Comparison of ENCODE assay signal across 1 cellular context in the genomic region with DNA sequence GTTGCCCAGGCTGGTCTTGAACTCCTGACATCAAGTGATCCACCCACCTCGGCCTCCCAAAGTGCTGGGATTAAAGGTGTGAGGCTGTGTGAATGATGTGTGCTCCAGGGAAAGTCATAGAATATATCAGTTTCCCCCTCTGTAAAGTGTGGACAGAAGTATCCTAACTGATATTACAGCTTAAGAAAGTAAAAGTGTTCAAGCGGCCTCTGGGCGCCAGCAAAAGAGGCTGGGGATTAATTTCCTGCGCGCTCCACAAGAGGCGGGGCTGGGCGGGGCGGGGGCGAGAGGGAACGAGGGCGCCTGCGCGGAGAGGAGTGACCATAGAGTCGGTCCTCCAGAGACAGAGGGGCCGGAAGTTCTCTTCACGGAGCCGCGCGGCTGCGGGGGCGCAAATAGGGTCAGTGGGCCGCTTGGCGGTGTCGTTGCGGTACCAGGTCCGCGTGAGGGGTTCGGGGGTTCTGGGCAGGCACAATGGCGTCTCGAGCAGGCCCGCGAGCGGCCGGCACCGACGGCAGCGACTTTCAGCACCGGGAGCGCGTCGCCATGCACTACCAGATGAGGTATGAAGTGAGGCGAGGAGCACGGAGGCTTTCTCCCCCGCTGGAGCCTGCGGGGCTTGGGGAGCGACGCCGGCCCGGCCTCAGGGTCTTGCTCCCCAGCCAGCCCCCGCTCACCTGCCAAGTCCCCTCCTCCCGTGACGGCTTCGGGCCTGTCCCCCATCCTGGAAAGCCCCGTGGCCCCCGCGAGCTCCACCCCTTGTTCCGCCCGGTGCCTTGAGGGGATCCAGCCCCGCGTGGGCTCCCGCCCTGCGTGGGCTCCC.
TF ChIP-seq lines count a peak whose summit lies in the region.

JAGN1 (plus strand) TSS at position 362 of the 823 bp plus-strand sequence; CDS start at position 475, 113 bp downstream.

TF ChIP-seq in HepG2, 621 proteins besides CTCF, POLR2A, EP300 and RAD21 (continued from another document and continues in another):
- TF ChIP-seq, protein P1, sequence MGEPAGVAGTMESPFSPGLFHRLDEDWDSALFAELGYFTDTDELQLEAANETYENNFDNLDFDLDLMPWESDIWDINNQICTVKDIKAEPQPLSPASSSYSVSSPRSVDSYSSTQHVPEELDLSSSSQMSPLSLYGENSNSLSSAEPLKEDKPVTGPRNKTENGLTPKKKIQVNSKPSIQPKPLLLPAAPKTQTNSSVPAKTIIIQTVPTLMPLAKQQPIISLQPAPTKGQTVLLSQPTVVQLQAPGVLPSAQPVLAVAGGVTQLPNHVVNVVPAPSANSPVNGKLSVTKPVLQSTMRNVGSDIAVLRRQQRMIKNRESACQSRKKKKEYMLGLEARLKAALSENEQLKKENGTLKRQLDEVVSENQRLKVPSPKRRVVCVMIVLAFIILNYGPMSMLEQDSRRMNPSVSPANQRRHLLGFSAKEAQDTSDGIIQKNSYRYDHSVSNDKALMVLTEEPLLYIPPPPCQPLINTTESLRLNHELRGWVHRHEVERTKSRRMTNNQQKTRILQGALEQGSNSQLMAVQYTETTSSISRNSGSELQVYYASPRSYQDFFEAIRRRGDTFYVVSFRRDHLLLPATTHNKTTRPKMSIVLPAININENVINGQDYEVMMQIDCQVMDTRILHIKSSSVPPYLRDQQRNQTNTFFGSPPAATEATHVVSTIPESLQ (CRISPR knock-in tag; conservative IDR thresholded peaks at IDR 0.05), result no peak
- TF ChIP-seq RBM39 (IDR thresholded peaks at IDR 0.05; ENCODE audit: low read depth, low read length, poor library complexity, severe bottlenecking) (peak; percentile 84), RBFOX2 (IDR thresholded peaks at IDR 0.05; ENCODE audit: low read depth, low read length) (peak; percentile 99), IRX3 (CRISPR knock-in tag; IDR thresholded peaks at IDR 0.05; ENCODE audit: borderline replicate concordance, low read depth) (peak; percentile 39; the same call in 1 of the 2 replicates), DMTF1 (CRISPR knock-in tag; IDR thresholded peaks at IDR 0.05) (no peak), ZFYVE20 (CRISPR knock-in tag; IDR thresholded peaks at IDR 0.05; ENCODE audit: borderline replicate concordance, low read depth) (peak; percentile 81; the same call in 1 of the 2 replicates), GLI4 (CRISPR knock-in tag; IDR thresholded peaks at IDR 0.05; ENCODE audit: borderline replicate concordance) (peak; percentile 94; the same call in 1 of the 2 replicates), ZNF263 (CRISPR knock-in tag; IDR thresholded peaks at IDR 0.05) (peak; percentile 52; the same call in 1 of the 2 replicates), ZNF121 (CRISPR knock-in tag; IDR thresholded peaks at IDR 0.05) (no peak), SRSF1 (optimal IDR thresholded peaks at IDR 0.05; ENCODE audit: low read depth, low read length) (no peak), NFE2 (CRISPR knock-in tag; IDR thresholded peaks at IDR 0.05) (no peak), ZNF331 (CRISPR knock-in tag; IDR thresholded peaks at IDR 0.05) (peak; percentile 66; the same call in 1 of the 2 replicates), HDAC1 (CRISPR knock-in tag; IDR thresholded peaks at IDR 0.05) (peak; percentile 87; the same call in 1 of the 2 replicates), ZSCAN20 (CRISPR knock-in tag; IDR thresholded peaks at IDR 0.05; ENCODE audit: borderline replicate concordance) (0 out of 2 replicates have a peak, but pooled peaks have one; percentile 58), ZNF30 (CRISPR knock-in tag; IDR thresholded peaks at IDR 0.05) (peak; percentile 75; the same call in 1 of the 2 replicates), LCORL (IDR thresholded peaks at IDR 0.05) (no peak), LCORL (CRISPR knock-in tag; IDR thresholded peaks at IDR 0.05) (peak; percentile 62), TAF1 (CRISPR knock-in tag; IDR thresholded peaks at IDR 0.05) (peak; percentile 97), EED (CRISPR knock-in tag; IDR thresholded peaks at IDR 0.05) (0 out of 2 replicates have a peak, but pooled peaks have one; percentile 31), FOXA3 (CRISPR knock-in tag; IDR thresholded peaks at IDR 0.05) (peak; percentile 27; the same call in 1 of the 2 replicates), ATF7 (IDR thresholded peaks at IDR 0.05) (no peak), ATF7 (CRISPR knock-in tag; IDR thresholded peaks at IDR 0.05) (no peak; the same call in 1 of the 2 replicates), PHF8 (CRISPR knock-in tag; IDR thresholded peaks at IDR 0.05) (peak; percentile 96), ARID3A (IDR thresholded peaks at IDR 0.05; ENCODE audit: low read depth, low read length) (no peak), KLF13 (CRISPR knock-in tag; IDR thresholded peaks at IDR 0.05) (no peak), ZNF446 (CRISPR knock-in tag; IDR thresholded peaks at IDR 0.05) (peak; percentile 95; the same call in 1 of the 2 replicates), ELF4 (CRISPR knock-in tag; IDR thresholded peaks at IDR 0.05; ENCODE audit: borderline replicate concordance) (no peak), ZNF235 (CRISPR knock-in tag; IDR thresholded peaks at IDR 0.05; ENCODE audit: borderline replicate concordance) (0 out of 2 replicates have a peak, but pooled peaks have one; percentile 55)
- TF ChIP-seq, protein P2, sequence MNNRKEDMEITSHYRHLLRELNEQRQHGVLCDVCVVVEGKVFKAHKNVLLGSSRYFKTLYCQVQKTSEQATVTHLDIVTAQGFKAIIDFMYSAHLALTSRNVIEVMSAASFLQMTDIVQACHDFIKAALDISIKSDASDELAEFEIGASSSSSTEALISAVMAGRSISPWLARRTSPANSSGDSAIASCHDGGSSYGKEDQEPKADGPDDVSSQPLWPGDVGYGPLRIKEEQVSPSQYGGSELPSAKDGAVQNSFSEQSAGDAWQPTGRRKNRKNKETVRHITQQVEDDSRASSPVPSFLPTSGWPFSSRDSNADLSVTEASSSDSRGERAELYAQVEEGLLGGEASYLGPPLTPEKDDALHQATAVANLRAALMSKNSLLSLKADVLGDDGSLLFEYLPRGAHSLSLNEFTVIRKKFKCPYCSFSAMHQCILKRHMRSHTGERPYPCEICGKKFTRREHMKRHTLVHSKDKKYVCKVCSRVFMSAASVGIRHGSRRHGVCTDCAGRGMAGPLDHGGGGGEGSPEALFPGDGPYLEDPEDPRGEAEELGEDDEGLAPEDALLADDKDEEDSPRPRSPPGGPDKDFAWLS (CRISPR knock-in tag; IDR thresholded peaks at IDR 0.05; ENCODE audit: borderline replicate concordance), result no peak
- TF ChIP-seq, protein P3, sequence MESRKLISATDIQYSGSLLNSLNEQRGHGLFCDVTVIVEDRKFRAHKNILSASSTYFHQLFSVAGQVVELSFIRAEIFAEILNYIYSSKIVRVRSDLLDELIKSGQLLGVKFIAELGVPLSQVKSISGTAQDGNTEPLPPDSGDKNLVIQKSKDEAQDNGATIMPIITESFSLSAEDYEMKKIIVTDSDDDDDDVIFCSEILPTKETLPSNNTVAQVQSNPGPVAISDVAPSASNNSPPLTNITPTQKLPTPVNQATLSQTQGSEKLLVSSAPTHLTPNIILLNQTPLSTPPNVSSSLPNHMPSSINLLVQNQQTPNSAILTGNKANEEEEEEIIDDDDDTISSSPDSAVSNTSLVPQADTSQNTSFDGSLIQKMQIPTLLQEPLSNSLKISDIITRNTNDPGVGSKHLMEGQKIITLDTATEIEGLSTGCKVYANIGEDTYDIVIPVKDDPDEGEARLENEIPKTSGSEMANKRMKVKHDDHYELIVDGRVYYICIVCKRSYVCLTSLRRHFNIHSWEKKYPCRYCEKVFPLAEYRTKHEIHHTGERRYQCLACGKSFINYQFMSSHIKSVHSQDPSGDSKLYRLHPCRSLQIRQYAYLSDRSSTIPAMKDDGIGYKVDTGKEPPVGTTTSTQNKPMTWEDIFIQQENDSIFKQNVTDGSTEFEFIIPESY (CRISPR knock-in tag; IDR thresholded peaks at IDR 0.05), result 0 out of 2 replicates have a peak, but pooled peaks have one; percentile 10
- TF ChIP-seq, protein P4, sequence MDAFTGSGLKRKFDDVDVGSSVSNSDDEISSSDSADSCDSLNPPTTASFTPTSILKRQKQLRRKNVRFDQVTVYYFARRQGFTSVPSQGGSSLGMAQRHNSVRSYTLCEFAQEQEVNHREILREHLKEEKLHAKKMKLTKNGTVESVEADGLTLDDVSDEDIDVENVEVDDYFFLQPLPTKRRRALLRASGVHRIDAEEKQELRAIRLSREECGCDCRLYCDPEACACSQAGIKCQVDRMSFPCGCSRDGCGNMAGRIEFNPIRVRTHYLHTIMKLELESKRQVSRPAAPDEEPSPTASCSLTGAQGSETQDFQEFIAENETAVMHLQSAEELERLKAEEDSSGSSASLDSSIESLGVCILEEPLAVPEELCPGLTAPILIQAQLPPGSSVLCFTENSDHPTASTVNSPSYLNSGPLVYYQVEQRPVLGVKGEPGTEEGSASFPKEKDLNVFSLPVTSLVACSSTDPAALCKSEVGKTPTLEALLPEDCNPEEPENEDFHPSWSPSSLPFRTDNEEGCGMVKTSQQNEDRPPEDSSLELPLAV (CRISPR knock-in tag; conservative IDR thresholded peaks at IDR 0.05; ENCODE audit: low read depth), result no peak
- TF ChIP-seq, protein P5, sequence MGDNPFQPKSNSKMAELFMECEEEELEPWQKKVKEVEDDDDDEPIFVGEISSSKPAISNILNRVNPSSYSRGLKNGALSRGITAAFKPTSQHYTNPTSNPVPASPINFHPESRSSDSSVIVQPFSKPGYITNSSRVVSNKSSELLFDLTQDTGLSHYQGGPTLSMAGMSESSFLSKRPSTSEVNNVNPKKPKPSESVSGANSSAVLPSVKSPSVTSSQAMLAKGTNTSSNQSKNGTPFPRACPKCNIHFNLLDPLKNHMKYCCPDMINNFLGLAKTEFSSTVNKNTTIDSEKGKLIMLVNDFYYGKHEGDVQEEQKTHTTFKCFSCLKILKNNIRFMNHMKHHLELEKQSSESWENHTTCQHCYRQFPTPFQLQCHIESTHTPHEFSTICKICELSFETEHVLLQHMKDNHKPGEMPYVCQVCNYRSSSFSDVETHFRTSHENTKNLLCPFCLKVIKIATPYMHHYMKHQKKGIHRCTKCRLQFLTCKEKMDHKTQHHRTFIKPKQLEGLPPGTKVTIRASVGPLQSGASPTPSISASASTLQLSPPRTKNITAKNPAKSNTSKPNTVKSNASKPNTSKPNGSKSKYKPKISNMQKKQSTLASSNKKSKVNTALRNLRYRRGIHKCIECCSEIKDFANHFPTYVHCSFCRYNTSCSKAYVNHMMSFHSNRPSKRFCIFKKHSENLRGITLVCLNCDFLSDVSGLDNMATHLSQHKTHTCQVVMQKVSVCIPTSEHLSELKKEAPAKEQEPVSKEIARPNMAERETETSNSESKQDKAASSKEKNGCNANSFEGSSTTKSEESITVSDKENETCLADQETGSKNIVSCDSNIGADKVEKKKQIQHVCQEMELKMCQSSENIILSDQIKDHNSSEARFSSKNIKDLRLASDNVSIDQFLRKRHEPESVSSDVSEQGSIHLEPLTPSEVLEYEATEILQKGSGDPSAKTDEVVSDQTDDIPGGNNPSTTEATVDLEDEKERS (CRISPR knock-in tag; IDR thresholded peaks at IDR 0.05), result peak; percentile 55; the same call in 1 of the 2 replicates
- TF ChIP-seq, protein P6, sequence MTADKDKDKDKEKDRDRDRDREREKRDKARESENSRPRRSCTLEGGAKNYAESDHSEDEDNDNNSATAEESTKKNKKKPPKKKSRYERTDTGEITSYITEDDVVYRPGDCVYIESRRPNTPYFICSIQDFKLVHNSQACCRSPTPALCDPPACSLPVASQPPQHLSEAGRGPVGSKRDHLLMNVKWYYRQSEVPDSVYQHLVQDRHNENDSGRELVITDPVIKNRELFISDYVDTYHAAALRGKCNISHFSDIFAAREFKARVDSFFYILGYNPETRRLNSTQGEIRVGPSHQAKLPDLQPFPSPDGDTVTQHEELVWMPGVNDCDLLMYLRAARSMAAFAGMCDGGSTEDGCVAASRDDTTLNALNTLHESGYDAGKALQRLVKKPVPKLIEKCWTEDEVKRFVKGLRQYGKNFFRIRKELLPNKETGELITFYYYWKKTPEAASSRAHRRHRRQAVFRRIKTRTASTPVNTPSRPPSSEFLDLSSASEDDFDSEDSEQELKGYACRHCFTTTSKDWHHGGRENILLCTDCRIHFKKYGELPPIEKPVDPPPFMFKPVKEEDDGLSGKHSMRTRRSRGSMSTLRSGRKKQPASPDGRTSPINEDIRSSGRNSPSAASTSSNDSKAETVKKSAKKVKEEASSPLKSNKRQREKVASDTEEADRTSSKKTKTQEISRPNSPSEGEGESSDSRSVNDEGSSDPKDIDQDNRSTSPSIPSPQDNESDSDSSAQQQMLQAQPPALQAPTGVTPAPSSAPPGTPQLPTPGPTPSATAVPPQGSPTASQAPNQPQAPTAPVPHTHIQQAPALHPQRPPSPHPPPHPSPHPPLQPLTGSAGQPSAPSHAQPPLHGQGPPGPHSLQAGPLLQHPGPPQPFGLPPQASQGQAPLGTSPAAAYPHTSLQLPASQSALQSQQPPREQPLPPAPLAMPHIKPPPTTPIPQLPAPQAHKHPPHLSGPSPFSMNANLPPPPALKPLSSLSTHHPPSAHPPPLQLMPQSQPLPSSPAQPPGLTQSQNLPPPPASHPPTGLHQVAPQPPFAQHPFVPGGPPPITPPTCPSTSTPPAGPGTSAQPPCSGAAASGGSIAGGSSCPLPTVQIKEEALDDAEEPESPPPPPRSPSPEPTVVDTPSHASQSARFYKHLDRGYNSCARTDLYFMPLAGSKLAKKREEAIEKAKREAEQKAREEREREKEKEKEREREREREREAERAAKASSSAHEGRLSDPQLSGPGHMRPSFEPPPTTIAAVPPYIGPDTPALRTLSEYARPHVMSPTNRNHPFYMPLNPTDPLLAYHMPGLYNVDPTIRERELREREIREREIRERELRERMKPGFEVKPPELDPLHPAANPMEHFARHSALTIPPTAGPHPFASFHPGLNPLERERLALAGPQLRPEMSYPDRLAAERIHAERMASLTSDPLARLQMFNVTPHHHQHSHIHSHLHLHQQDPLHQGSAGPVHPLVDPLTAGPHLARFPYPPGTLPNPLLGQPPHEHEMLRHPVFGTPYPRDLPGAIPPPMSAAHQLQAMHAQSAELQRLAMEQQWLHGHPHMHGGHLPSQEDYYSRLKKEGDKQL (CRISPR knock-in tag; IDR thresholded peaks at IDR 0.05; ENCODE audit: low read depth), result no peak
